Comparison of ENCODE assay signal across 26 cellular contexts in the genomic region with DNA sequence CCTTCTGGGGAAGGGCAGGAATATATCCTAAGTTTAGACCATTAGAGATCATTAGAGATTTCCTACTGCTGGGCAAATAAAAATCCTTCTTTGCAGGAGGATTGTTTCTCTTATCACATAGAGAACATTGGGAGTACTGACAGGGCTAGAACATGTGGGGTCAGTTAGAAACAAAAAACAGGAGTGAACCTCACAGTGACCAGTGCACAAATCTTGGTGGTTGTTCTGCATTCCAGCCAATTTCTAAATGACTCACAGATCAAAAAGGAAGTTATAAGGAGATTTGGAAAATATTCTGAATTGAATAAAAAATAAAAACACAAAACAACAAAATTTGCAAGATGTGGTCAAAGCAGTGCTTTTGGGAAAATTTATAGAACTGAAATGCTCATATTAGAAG.
DNase-seq lines count a peak whose midpoint lies in the region; ATAC-seq and TF ChIP-seq lines count a peak whose summit lies in the region.
"Had no signal": no experiment of that assay in that cellular context is flagged by ENCODE, and none has a peak within 500 bp of the region (broad histone marks: within the 10 kb centered on the region; RNA-seq: fewer than 3 reads in every experiment).

No MANE protein-coding gene starts in this region.

- no peak overlapping the region for H3K4me2 ChIP-seq in IMR-90 (ENCODE audit: low read depth, low read length)
- H3K4me2 ChIP-seq: GM23338, smooth muscle cell had no signal

- TF ChIP-seq POLR2A in IMR-90 (IDR thresholded peaks at IDR 0.05; ENCODE audit: low read depth, low read length) (no peak), transverse colon (IDR thresholded peaks at IDR 0.05) (no peak)

- no peak overlapping the region for H3K4ac ChIP-seq in IMR-90 (ENCODE audit: low read depth, low read length)

- no peak overlapping the region for H3K56ac ChIP-seq in IMR-90 (ENCODE audit: extremely low read depth, insufficient read depth, low read length)

- no peak overlapping the region for H2BK20ac ChIP-seq in IMR-90 (ENCODE audit: low read depth, low read length)

- H2BK5ac ChIP-seq in IMR-90 (ENCODE audit: low read depth, low read length, poor library complexity, severe bottlenecking), result no peak overlapping the region

- no peak overlapping the region for H2BK120ac ChIP-seq in IMR-90 (ENCODE audit: low read depth, low read length)

- no peaks in the 10 kb centered on the region for H3K36me3 ChIP-seq in IMR-90 (ENCODE audit: control insufficient read depth, insufficient read depth, low read length)
- no peaks in the 10 kb centered on the region for H3K36me3 ChIP-seq in transverse colon
- H3K36me3 ChIP-seq: brain microvascular endothelial cell, esophagus muscularis mucosa, neutrophil, thoracic aorta had no signal

- H4K5ac ChIP-seq in IMR-90 (ENCODE audit: low read depth, low read length), result no peak overlapping the region

- TF ChIP-seq EP300 in transverse colon (IDR thresholded peaks at IDR 0.05; ENCODE audit: low read depth), result no peak

- H3K9me3 ChIP-seq in IMR-90 (ENCODE audit: control insufficient read depth, insufficient read depth, low read length) (peaks cover 6% of the 10 kb centered on the region; the same call in 1 of the 2 replicates), transverse colon (no peaks in the 10 kb centered on the region)
- H3K9me3 ChIP-seq: neutrophil had no signal

- peaks cover 7% of the 10 kb centered on the region; the same call in 1 of the 2 replicates for H3K4me1 ChIP-seq in IMR-90 (ENCODE audit: control insufficient read depth, insufficient read depth, low read length)
- H3K4me1 ChIP-seq in transverse colon, result no peaks in the 10 kb centered on the region

- H2AK5ac ChIP-seq in IMR-90 (ENCODE audit: low read depth, low read length), result no peak overlapping the region

- no peaks in the 10 kb centered on the region for H3K79me1 ChIP-seq in IMR-90 (ENCODE audit: low read depth in 1 of 2, low read length in 2 of 2)

- H4K20me1 ChIP-seq in IMR-90 (ENCODE audit: insufficient read depth, low read length), result no peaks in the 10 kb centered on the region

- no peaks in the 10 kb centered on the region for H3K9me1 ChIP-seq in IMR-90 (ENCODE audit: insufficient read depth, low read length)

- H3K9ac ChIP-seq in IMR-90 (ENCODE audit: low read depth, low read length), result no peak overlapping the region

- no peak overlapping the region for H4K8ac ChIP-seq in IMR-90 (ENCODE audit: low read depth in 2 of 2, low read length in 2 of 2)

- H2AK9ac ChIP-seq in IMR-90 (replicated peaks; ENCODE audit: low read depth, low read length, poor library complexity), result no peak overlapping the region

- dilution Hi-C loops in IMR-90 (cut with HindIII; ENCODE audit: low sequenced_read_pairs, unreplicated experiment), result no loop called here

- DNase-seq in IMR-90, result peak; percentile 32
- DNase-seq in cardiac fibroblast (ENCODE audit: low read depth in 2 of 2), result peak; percentile 49 to 54
- DNase-seq in iris pigment epithelial cell (ENCODE audit: low read depth), result peak; percentile 63
- DNase-seq in SW480 (ENCODE audit: low spot score), result no peak
- no peak for DNase-seq in transverse colon
- no peak for DNase-seq in posterior vena cava (ENCODE audit: low spot score)
- DNase-seq in dedifferentiated amniotic fluid mesenchymal stem cell (ENCODE audit: extremely low spot score), result no peak
- DNase-seq: activated CD4-positive, CD25-positive, alpha-beta regulatory T cell treated with anti-CD3 and anti-CD28 coated beads, Interleukin-2, amount 50 U/mL, for 72 hours; activated CD8-positive, alpha-beta T cell treated with anti-CD3 and anti-CD28 coated beads for 36 hours; activated effector memory CD4-positive, alpha-beta T cell treated with anti-CD3 and anti-CD28 coated beads, Interleukin-2, amount 50 U/mL, for 16 hours; brain microvascular endothelial cell; CD8-positive, alpha-beta T cell; head of caudate nucleus; KBM-7; kidney glomerular epithelial cell; NCI-H1436 treated with DMSO at 0.1 percent for 48 hours; NCI-H510A treated with DMSO at 0.1 percent for 48 hours; PC-3; SHP77; stimulated activated naive CD4-positive, alpha-beta T cell had no signal

- in situ Hi-C loops in IMR-90 (cut with MboI; ENCODE audit: low sequenced_read_pairs) (loop anchor here (25.0 kb wide), 1 partner anchor 1124 kb away; no protein-coding TSS in a partner anchor), transverse colon (cut with MboI; ENCODE audit: low pct_ligation_motif_present in 1 of 4, low pct_unique_long_range_greater_than_20kb in 1 of 4, low sequenced_read_pairs in 3 of 4) (no loop called here)

- no peak overlapping the region for H2AFZ ChIP-seq in IMR-90 (replicated peaks; ENCODE audit: low read length, poor library complexity)
- H2AFZ ChIP-seq: GM23338 had no signal

- H3K4me3 ChIP-seq in IMR-90 (ENCODE audit: insufficient read depth, low read depth, low read length), result no peak overlapping the region
- no peak overlapping the region for H3K4me3 ChIP-seq in cardiac fibroblast (replicated peaks in 1 of 2; ENCODE audit: low read depth in 2 of 2, low read length in 2 of 2)
- H3K4me3 ChIP-seq in transverse colon, result no peak overlapping the region
- H3K4me3 ChIP-seq: esophagus muscularis mucosa, GM23338, lung, smooth muscle cell, thoracic aorta had no signal

- no TSS peak for BruUV-seq in IMR-90 (replicated peaks; lab: Mats Ljungman, UMichigan)

- H2BK15ac ChIP-seq in IMR-90 (ENCODE audit: low read depth, low read length), result no peak overlapping the region

- intact Hi-C loops in IMR-90 (cut with micrococcal nuclease), result no loop called here
- intact Hi-C loops in transverse colon (cut with DNase I; ENCODE audit: low total_unique reads), result no loop called here
- intact Hi-C loops in posterior vena cava (cut with DNase I), result no loop called here

- no peak for TF ChIP-seq RAD21 in IMR-90 (IDR thresholded peaks at IDR 0.05; ENCODE audit: low read length)

- ATAC-seq in IMR-90 (ENCODE audit: low read depth), result no peak
- ATAC-seq: activated CD8-positive, alpha-beta T cell treated with anti-CD3 and anti-CD28 coated beads for 36 hours; CD8-positive, alpha-beta T cell; GM23338; PC-3 had no signal

- TF ChIP-seq CTCF in IMR-90 (conservative IDR thresholded peaks at IDR 0.05; ENCODE audit: low read depth, low read length) (no peak), cardiac fibroblast (IDR thresholded peaks at IDR 0.05; ENCODE audit: low read depth, low read length) (no peak), transverse colon (IDR thresholded peaks at IDR 0.05) (no peak)

- H3K23ac ChIP-seq in IMR-90 (ENCODE audit: low read depth, low read length), result no peak overlapping the region

- CTCF ChIA-PET in IMR-90 (lab: Yijun Ruan, JAX), result interaction anchor here (0.6 to 1.5 kb wide), 3 partner anchors 12 to 1350 kb away, joined by 3 to 6 read pairs (median 3); no protein-coding TSS in a partner anchor

- H3K27me3 ChIP-seq in IMR-90 (ENCODE audit: control insufficient read depth, insufficient read depth, low read length) (peaks cover 4% of the 10 kb centered on the region; the same call in 1 of the 2 replicates), transverse colon (peaks cover 7% of the 10 kb centered on the region)
- H3K27me3 ChIP-seq: brain microvascular endothelial cell, esophagus muscularis mucosa, neutrophil had no signal

- POLR2A ChIA-PET in IMR-90 (lab: Charles Lee; ENCODE audit: unreplicated experiment), result no interaction called here

- no peak overlapping the region for H4K91ac ChIP-seq in IMR-90 (ENCODE audit: insufficient read depth, low read depth, low read length)

- no peak overlapping the region for H3K14ac ChIP-seq in IMR-90 (replicated peaks; ENCODE audit: low read depth, low read length)

- no peak overlapping the region for H3K18ac ChIP-seq in IMR-90 (ENCODE audit: low read depth, low read length)

- H3K27ac ChIP-seq in IMR-90 (ENCODE audit: insufficient read depth, low read length) (no peak overlapping the region), transverse colon (no peak overlapping the region)
- H3K27ac ChIP-seq: brain microvascular endothelial cell, esophagus muscularis mucosa, neutrophil, thoracic aorta had no signal

TF ChIP-seq in IMR-90, 13 proteins besides CTCF, POLR2A, EP300 and RAD21:
- TF ChIP-seq MAFK (IDR thresholded peaks at IDR 0.05; ENCODE audit: low read depth, low read length) (no peak), FOS (IDR thresholded peaks at IDR 0.05; ENCODE audit: low read depth, low read length) (no peak), MXI1 (IDR thresholded peaks at IDR 0.05; ENCODE audit: borderline replicate concordance, low read depth, low read length) (no peak), MAZ (IDR thresholded peaks at IDR 0.05; ENCODE audit: borderline replicate concordance, low read depth, low read length) (no peak), BHLHE40 (IDR thresholded peaks at IDR 0.05; ENCODE audit: low read depth, low read length) (no peak), NFE2L2 (IDR thresholded peaks at IDR 0.05; ENCODE audit: low read depth, low read length) (no peak), SMC3 (IDR thresholded peaks at IDR 0.05; ENCODE audit: low read depth, low read length) (no peak), RCOR1 (IDR thresholded peaks at IDR 0.05; ENCODE audit: insufficient replicate concordance, low read length) (no peak), CHD1 (IDR thresholded peaks at IDR 0.05; ENCODE audit: low read depth, low read length) (no peak), CEBPB (IDR thresholded peaks at IDR 0.05; ENCODE audit: low read depth, low read length) (no peak)
- TF ChIP-seq, protein P1, sequence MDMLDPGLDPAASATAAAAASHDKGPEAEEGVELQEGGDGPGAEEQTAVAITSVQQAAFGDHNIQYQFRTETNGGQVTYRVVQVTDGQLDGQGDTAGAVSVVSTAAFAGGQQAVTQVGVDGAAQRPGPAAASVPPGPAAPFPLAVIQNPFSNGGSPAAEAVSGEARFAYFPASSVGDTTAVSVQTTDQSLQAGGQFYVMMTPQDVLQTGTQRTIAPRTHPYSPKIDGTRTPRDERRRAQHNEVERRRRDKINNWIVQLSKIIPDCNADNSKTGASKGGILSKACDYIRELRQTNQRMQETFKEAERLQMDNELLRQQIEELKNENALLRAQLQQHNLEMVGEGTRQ (IDR thresholded peaks at IDR 0.05; ENCODE audit: low read depth, low read length), result no peak
- TF ChIP-seq, protein P2, sequence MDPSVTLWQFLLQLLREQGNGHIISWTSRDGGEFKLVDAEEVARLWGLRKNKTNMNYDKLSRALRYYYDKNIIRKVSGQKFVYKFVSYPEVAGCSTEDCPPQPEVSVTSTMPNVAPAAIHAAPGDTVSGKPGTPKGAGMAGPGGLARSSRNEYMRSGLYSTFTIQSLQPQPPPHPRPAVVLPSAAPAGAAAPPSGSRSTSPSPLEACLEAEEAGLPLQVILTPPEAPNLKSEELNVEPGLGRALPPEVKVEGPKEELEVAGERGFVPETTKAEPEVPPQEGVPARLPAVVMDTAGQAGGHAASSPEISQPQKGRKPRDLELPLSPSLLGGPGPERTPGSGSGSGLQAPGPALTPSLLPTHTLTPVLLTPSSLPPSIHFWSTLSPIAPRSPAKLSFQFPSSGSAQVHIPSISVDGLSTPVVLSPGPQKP (IDR thresholded peaks at IDR 0.05; ENCODE audit: borderline replicate concordance, low read depth, low read length), result no peak

Comparison
In these comparisons a context has a peak if more than half of its experiments do, and no peak if none do; other contexts are left out.
1. DNase-seq: peak in IMR-90 (single experiment), cardiac fibroblast (2 of 2) and iris pigment epithelial cell (single experiment); none in SW480 (single experiment), transverse colon (single experiment), posterior vena cava (single experiment) and dedifferentiated amniotic fluid mesenchymal stem cell (single experiment).